26 cellular contexts compared by ENCODE assay signal in the genomic region with DNA sequence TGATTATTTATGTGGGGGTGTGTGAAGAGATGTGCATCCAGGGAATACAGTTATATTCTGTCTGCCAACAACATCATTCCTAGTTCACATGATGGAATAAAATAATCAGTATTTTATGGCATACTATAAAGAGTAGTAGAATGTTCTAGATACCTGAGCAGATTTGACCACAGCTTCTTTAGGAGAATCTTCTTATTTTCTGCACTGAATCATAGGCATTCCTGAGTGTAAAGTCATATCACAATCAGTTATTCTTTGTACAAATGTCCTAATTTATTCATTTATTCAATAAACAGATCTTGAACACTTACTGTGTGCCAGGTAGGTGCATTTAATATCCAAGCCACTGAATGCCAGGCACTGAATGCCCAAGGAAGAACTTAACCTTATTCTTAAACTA.
"Had no signal": no experiment of that assay in that cellular context is flagged by ENCODE, and none has a peak within 500 bp of the region (broad histone marks: within the 10 kb centered on the region; RNA-seq: fewer than 3 reads in every experiment).

No MANE protein-coding gene starts in this region.

- H3K9me3 ChIP-seq: adrenal gland, SJSA1 had no signal

- H3K27ac ChIP-seq: adrenal gland, breast epithelium, RWPE1, SJSA1 had no signal

- H3K36me3 ChIP-seq: adrenal gland, breast epithelium, SJSA1 had no signal

- H3K27me3 ChIP-seq: adrenal gland, breast epithelium, SJSA1 had no signal

- DNase-seq: activated CD4-positive, alpha-beta T cell treated with anti-CD3 and anti-CD28 coated beads for 48 hours; activated CD4-positive, alpha-beta T cell treated with anti-CD3 and anti-CD28 coated beads, Interleukin-2, amount 50 U/mL, for 4 hours; activated CD4-positive, CD25-positive, alpha-beta regulatory T cell treated with anti-CD3 and anti-CD28 coated beads, Interleukin-2, amount 50 U/mL, for 72 hours; activated CD8-positive, alpha-beta memory T cell treated with anti-CD3 and anti-CD28 coated beads, Interleukin-2, amount 50 U/mL, for 48 hours; activated CD8-positive, alpha-beta T cell treated with anti-CD3 and anti-CD28 coated beads, Interleukin-2, amount 10 ng/mL, durations not matched to agents 7 days and 5 days; activated naive CD4-positive, alpha-beta T cell treated with anti-CD3 and anti-CD28 coated beads, Interleukin-2, amount 50 U/mL, for 16 hours; activated naive CD8-positive, alpha-beta T cell treated with anti-CD3 and anti-CD28 coated beads, Interleukin-2, amount 10 ng/mL, durations not matched to agents 7 days and 5 days; activated T-cell treated with anti-CD3 and anti-CD28 coated beads, Interleukin-2, amount 50 U/mL, for 1 hour; adrenal gland; aorta; caudate nucleus; KG1; NCI-H1092; NCI-H1417; NCI-H1930; NCI-H2107; NCI-H2171 treated with DMSO at 0.1 percent for 48 hours; NCI-H345; NCI-H510A treated with DMSO at 0.1 percent for 48 hours; NCI-H69; NK-92 treated with Interleukin-12 subunit alpha and Interleukin-12 subunit beta, amount 100 ng/mL, for 24 hours; OCI-M1; SHP77 had no signal

- H3K4me3 ChIP-seq: adrenal gland, breast epithelium, SJSA1 had no signal

- H3K4me1 ChIP-seq: breast epithelium, SJSA1 had no signal
